In genomic region chr18:11366410-11366809, GRCh38 we compare ENCODE assay signal across 14 cellular contexts.
DNase-seq lines count a peak whose midpoint lies in the region; ATAC-seq lines count a peak whose summit lies in the region.
"Had no signal": no experiment of that assay in that cellular context is flagged by ENCODE, and none has a peak within 500 bp of the region (broad histone marks: within the 10 kb centered on the region; RNA-seq: fewer than 3 reads in every experiment).

No MANE protein-coding gene starts in this region.

- ATAC-seq in GM19397 (IDR thresholded peaks at IDR 0.05; ENCODE audit: unreplicated experiment) = no peak
- ATAC-seq in GM21619 (IDR thresholded peaks at IDR 0.05; ENCODE audit: unreplicated experiment) = no peak
- no peak for ATAC-seq in stimulated activated naive CD8-positive, alpha-beta T cell treated with anti-CD3 and anti-CD28 coated beads, Interleukin-15, amount 100 ng/mL, for 72 hours
- ATAC-seq: stimulated activated naive CD8-positive, alpha-beta T cell treated with anti-CD3 and anti-CD28 coated beads, Interleukin-15, Interleukin-2, amounts not matched to agents 100 U/mL and 50 U/mL, for 24 hours had no signal

- H3K9me3 Mint-ChIP-seq in stimulated activated naive CD8-positive, alpha-beta T cell treated with anti-CD3 and anti-CD28 coated beads, Interleukin-15, amount 100 ng/mL, for 72 hours = peaks cover 0 to 6% of the 10 kb centered on the region in 2 donors
- H3K9me3 Mint-ChIP-seq: activated CD4-positive, alpha-beta memory T cell treated with anti-CD3 and anti-CD28 coated beads for 36 hours; activated naive CD8-positive, alpha-beta T cell treated with anti-CD3 and anti-CD28 coated beads, Interleukin-2, amount 10 ng/mL, durations not matched to agents 7 days and 5 days; IgD-negative memory B cell had no signal

- H3K4me1 Mint-ChIP-seq in stimulated activated naive CD8-positive, alpha-beta T cell treated with anti-CD3 and anti-CD28 coated beads, Interleukin-15, amount 100 ng/mL, for 72 hours = no peaks in the 10 kb centered on the region
- H3K4me1 Mint-ChIP-seq: activated naive CD8-positive, alpha-beta T cell treated with anti-CD3 and anti-CD28 coated beads, Interleukin-2, amount 10 ng/mL, durations not matched to agents 7 days and 5 days; IgD-negative memory B cell had no signal

- H3K27ac Mint-ChIP-seq in stimulated activated naive CD8-positive, alpha-beta T cell treated with anti-CD3 and anti-CD28 coated beads, Interleukin-15, amount 100 ng/mL, for 72 hours = no peak overlapping the region
- H3K27ac Mint-ChIP-seq: activated CD4-positive, alpha-beta memory T cell treated with anti-CD3 and anti-CD28 coated beads for 36 hours; activated naive CD8-positive, alpha-beta T cell treated with anti-CD3 and anti-CD28 coated beads, Interleukin-2, amount 10 ng/mL, durations not matched to agents 7 days and 5 days; IgD-negative memory B cell had no signal

- H3K4me3 Mint-ChIP-seq in stimulated activated naive CD8-positive, alpha-beta T cell treated with anti-CD3 and anti-CD28 coated beads, Interleukin-15, amount 100 ng/mL, for 72 hours = no peak overlapping the region
- H3K4me3 Mint-ChIP-seq: activated CD4-positive, alpha-beta memory T cell treated with anti-CD3 and anti-CD28 coated beads for 36 hours; activated naive CD8-positive, alpha-beta T cell treated with anti-CD3 and anti-CD28 coated beads, Interleukin-2, amount 10 ng/mL, durations not matched to agents 7 days and 5 days; IgD-negative memory B cell had no signal

- H3K27me3 Mint-ChIP-seq in stimulated activated naive CD8-positive, alpha-beta T cell treated with anti-CD3 and anti-CD28 coated beads, Interleukin-15, amount 100 ng/mL, for 72 hours = peaks cover 14% of the 10 kb centered on the region
- H3K27me3 Mint-ChIP-seq: activated CD4-positive, alpha-beta memory T cell treated with anti-CD3 and anti-CD28 coated beads for 36 hours; IgD-negative memory B cell had no signal

- DNase-seq in Daoy (ENCODE audit: low read depth) = peak; percentile 54
- DNase-seq in NCI-H510A (lab: John Stamatoyannopoulos, UW) = peak; percentile 30
- DNase-seq in fibroblast of gingiva (ENCODE audit: low read depth) = peak; percentile 81
- peak; percentile 37 for DNase-seq in pons (ENCODE audit: low spot score)
- no peak for DNase-seq in stimulated activated CD8-positive, alpha-beta memory T cell treated with anti-CD3 and anti-CD28 coated beads, Interleukin-4, amount 100 ng/mL, for 48 hours
- DNase-seq in stimulated activated naive CD8-positive, alpha-beta T cell treated with anti-CD3 and anti-CD28 coated beads, Interleukin-15, amount 100 ng/mL, for 72 hours = no peak
- DNase-seq: activated CD4-positive, alpha-beta memory T cell treated with anti-CD3 and anti-CD28 coated beads for 36 hours; activated naive CD8-positive, alpha-beta T cell treated with anti-CD3 and anti-CD28 coated beads, Interleukin-2, amount 10 ng/mL, durations not matched to agents 7 days and 5 days; Calu3; stimulated activated CD4-positive, alpha-beta T cell treated with anti-CD3 and anti-CD28 coated beads, Interleukin-1b, Interleukin-23, amount 100 ng/mL, for 48 hours; stimulated activated naive CD8-positive, alpha-beta T cell treated with anti-CD3 and anti-CD28 coated beads, Interleukin-15, Interleukin-2, amounts not matched to agents 100 U/mL and 50 U/mL, for 24 hours had no signal

Comparison
In these comparisons a context has a peak if more than half of its experiments do, and no peak if none do; other contexts are left out.
1. DNase-seq: peak in Daoy (single experiment), NCI-H510A (single experiment), fibroblast of gingiva (single experiment) and pons (single experiment); none in stimulated activated CD8-positive, alpha-beta memory T cell treated with anti-CD3 and anti-CD28 coated beads, Interleukin-4, amount 100 ng/mL, for 48 hours (single experiment) and stimulated activated naive CD8-positive, alpha-beta T cell treated with anti-CD3 and anti-CD28 coated beads, Interleukin-15, amount 100 ng/mL, for 72 hours (0 of 2).